9 cellular contexts compared by ENCODE assay signal in genomic region chr7:132280335-132280734, GRCh38.
"Had no signal": no experiment of that assay in that cellular context is flagged by ENCODE, and none has a peak within 500 bp of the region (broad histone marks: within the 10 kb centered on the region; RNA-seq: fewer than 3 reads in every experiment).

No MANE protein-coding gene starts in this region.

- H2AFZ ChIP-seq: GM23248 had no signal

- ATAC-seq: HCT116, K562 had no signal

- H3K4me3 ChIP-seq: GM23248, HAP-1, K562 had no signal

- DNase-seq: GM23248, GOT3, H7, HFFc6, IMR-90 had no signal

- H3K27ac ChIP-seq: GM23248 had no signal

- FAIRE-seq: HTR-8/SVneo, K562 had no signal

- H3K36me3 ChIP-seq: HAP-1 had no signal

- H3K9me3 ChIP-seq: HAP-1 had no signal

- H3K4me1 ChIP-seq: HAP-1 had no signal

- H3K9ac ChIP-seq: GM23248 had no signal
